ENCODE assay signal across 4 cellular contexts in the genomic region with DNA sequence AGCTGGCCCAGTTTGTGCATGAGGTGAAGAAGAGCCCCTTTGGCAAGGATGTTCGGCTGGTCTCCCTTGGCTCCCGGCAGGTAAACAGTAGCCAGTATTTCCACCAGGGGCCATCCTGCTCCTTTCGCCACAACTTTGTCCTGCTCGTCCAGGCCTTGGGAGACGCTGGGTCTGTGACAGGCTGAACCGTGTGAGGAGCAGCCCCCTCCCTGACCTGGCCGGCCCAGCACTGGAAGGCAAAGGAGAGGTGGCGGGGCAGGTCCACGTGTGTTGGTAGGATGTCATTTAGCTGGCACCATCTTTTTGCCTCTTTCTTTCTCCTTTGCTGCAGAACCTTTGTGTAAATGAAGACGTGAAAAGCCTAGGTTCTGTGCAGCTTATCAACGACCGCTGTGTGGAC.
"Had no signal": no experiment of that assay in that cellular context is flagged by ENCODE, and none has a peak within 500 bp of the region (broad histone marks: within the 10 kb centered on the region; RNA-seq: fewer than 3 reads in every experiment).

No MANE protein-coding gene starts in this region.

- H3K27me3 Mint-ChIP-seq: IgD-negative memory B cell had no signal

- H3K9me3 Mint-ChIP-seq: GM23338, IgD-negative memory B cell had no signal

- H3K4me1 Mint-ChIP-seq: GM23338, IgD-negative memory B cell had no signal

- ATAC-seq: GM23338, HepG2 had no signal

- H3K27ac Mint-ChIP-seq: GM23338, IgD-negative memory B cell had no signal

- H3K4me3 Mint-ChIP-seq: GM23338, IgD-negative memory B cell had no signal

- H3K4me3 ChIP-seq: GM23338 had no signal

- DNase-seq: HCEC 1CT had no signal

- H3K36me3 Mint-ChIP-seq: IgD-negative memory B cell had no signal
